Comparison of ENCODE assay signal across 4 cellular contexts in genomic region chr19:47450478-47450877, GRCh38.
TF ChIP-seq lines count a peak whose summit lies in the region.

No MANE protein-coding gene starts in this region.

TF ChIP-seq in GM23338, 12 proteins besides CTCF, POLR2A, EP300 and RAD21:
- TF ChIP-seq EZH2phosphoT487 (IDR thresholded peaks at IDR 0.05; ENCODE audit: unreplicated experiment), result no peak
- TF ChIP-seq, protein P1, sequence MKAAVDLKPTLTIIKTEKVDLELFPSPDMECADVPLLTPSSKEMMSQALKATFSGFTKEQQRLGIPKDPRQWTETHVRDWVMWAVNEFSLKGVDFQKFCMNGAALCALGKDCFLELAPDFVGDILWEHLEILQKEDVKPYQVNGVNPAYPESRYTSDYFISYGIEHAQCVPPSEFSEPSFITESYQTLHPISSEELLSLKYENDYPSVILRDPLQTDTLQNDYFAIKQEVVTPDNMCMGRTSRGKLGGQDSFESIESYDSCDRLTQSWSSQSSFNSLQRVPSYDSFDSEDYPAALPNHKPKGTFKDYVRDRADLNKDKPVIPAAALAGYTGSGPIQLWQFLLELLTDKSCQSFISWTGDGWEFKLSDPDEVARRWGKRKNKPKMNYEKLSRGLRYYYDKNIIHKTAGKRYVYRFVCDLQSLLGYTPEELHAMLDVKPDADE (IDR thresholded peaks at IDR 0.05), result no peak
- TF ChIP-seq ZNF331 (CRISPR knock-in tag; IDR thresholded peaks at IDR 0.05; ENCODE audit: low read depth), result no peak
- TF ChIP-seq NANOG (IDR thresholded peaks at IDR 0.05; ENCODE audit: borderline replicate concordance), result no peak
- no peak for TF ChIP-seq STAT1 (IDR thresholded peaks at IDR 0.05; ENCODE audit: unreplicated experiment)
- TF ChIP-seq CREB1 (CRISPR knock-in tag; IDR thresholded peaks at IDR 0.05; ENCODE audit: low read depth), result no peak
- TF ChIP-seq, protein P2, sequence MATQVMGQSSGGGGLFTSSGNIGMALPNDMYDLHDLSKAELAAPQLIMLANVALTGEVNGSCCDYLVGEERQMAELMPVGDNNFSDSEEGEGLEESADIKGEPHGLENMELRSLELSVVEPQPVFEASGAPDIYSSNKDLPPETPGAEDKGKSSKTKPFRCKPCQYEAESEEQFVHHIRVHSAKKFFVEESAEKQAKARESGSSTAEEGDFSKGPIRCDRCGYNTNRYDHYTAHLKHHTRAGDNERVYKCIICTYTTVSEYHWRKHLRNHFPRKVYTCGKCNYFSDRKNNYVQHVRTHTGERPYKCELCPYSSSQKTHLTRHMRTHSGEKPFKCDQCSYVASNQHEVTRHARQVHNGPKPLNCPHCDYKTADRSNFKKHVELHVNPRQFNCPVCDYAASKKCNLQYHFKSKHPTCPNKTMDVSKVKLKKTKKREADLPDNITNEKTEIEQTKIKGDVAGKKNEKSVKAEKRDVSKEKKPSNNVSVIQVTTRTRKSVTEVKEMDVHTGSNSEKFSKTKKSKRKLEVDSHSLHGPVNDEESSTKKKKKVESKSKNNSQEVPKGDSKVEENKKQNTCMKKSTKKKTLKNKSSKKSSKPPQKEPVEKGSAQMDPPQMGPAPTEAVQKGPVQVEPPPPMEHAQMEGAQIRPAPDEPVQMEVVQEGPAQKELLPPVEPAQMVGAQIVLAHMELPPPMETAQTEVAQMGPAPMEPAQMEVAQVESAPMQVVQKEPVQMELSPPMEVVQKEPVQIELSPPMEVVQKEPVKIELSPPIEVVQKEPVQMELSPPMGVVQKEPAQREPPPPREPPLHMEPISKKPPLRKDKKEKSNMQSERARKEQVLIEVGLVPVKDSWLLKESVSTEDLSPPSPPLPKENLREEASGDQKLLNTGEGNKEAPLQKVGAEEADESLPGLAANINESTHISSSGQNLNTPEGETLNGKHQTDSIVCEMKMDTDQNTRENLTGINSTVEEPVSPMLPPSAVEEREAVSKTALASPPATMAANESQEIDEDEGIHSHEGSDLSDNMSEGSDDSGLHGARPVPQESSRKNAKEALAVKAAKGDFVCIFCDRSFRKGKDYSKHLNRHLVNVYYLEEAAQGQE (IDR thresholded peaks at IDR 0.05; ENCODE audit: unreplicated experiment), result no peak
- no peak for TF ChIP-seq JUNB (IDR thresholded peaks at IDR 0.05; ENCODE audit: unreplicated experiment)
- TF ChIP-seq ZNF114 (CRISPR knock-in tag; IDR thresholded peaks at IDR 0.05), result no peak

TF ChIP-seq in HEK293, 187 proteins besides CTCF, POLR2A, EP300 and RAD21:
- TF ChIP-seq ZNF747 (tag by site-specific recombination; IDR thresholded peaks at IDR 0.05) (no peak), SP7 (tag by site-specific recombination; IDR thresholded peaks at IDR 0.05) (no peak), ZNF521 (tag by site-specific recombination; IDR thresholded peaks at IDR 0.05) (no peak), ZNF776 (tag by site-specific recombination; IDR thresholded peaks at IDR 0.05; ENCODE audit: borderline replicate concordance) (no peak), YY1 (tag by site-specific recombination; IDR thresholded peaks at IDR 0.05) (no peak), ZBTB8A (tag by site-specific recombination; IDR thresholded peaks at IDR 0.05) (no peak), ZNF248 (tag by site-specific recombination; IDR thresholded peaks at IDR 0.05) (no peak), EGR2 (tag by site-specific recombination; IDR thresholded peaks at IDR 0.05; ENCODE audit: low read depth) (peak; percentile 55), ZNF510 (tag by site-specific recombination; IDR thresholded peaks at IDR 0.05; ENCODE audit: insufficient replicate concordance) (no peak), ZNF292 (tag by site-specific recombination; IDR thresholded peaks at IDR 0.05; ENCODE audit: borderline replicate concordance, low read depth) (no peak), ZNF777 (tag by site-specific recombination; IDR thresholded peaks at IDR 0.05; ENCODE audit: borderline replicate concordance) (no peak), ZNF169 (tag by site-specific recombination; IDR thresholded peaks at IDR 0.05) (no peak)
- TF ChIP-seq, protein P2 (tag by site-specific recombination; IDR thresholded peaks at IDR 0.05), result peak; percentile 72
TF ChIP-seq in HEK293: peak in this region for 2.

TF ChIP-seq in Ishikawa, 13 proteins besides CTCF, POLR2A, EP300 and RAD21:
- no peak for TF ChIP-seq CEBPB (IDR thresholded peaks at IDR 0.05)
- TF ChIP-seq, protein P2 (IDR thresholded peaks at IDR 0.05; ENCODE audit: low read depth), result peak; percentile 45; the same call in 1 of the 2 replicates

TF ChIP-seq in K562, 482 proteins besides CTCF, POLR2A, EP300 and RAD21:
- TF ChIP-seq TBP (optimal IDR thresholded peaks at IDR 0.05; ENCODE audit: low read depth, low read length) (no peak), EGR1 (conservative IDR thresholded peaks at IDR 0.05) (0 out of 2 replicates have a peak, but pooled peaks have one; percentile 18), BMI1 (IDR thresholded peaks at IDR 0.05; ENCODE audit: low read length) (no peak)
